12 cellular contexts compared by ENCODE assay signal in genomic region chr10:26805567-26806245, GRCh38. TPM values are rescaled to one million over a fixed set of nuclear protein-coding genes. Genes with fewer than 3 reads are reported as not detected.
DNase-seq lines count a peak whose midpoint lies in the region; FAIRE-seq and TF ChIP-seq lines count a peak whose summit lies in the region.
"Had no signal": no experiment of that assay in that cellular context is flagged by ENCODE, and none has a peak within 500 bp of the region (broad histone marks: within the 10 kb centered on the region; RNA-seq: fewer than 3 reads in every experiment).

No MANE protein-coding gene starts in this region.

- no peak overlapping the region for H3K27ac ChIP-seq in endodermal cell (ENCODE audit: low read depth, low read length)
- peak overlapping the region; percentile 15 for H3K27ac ChIP-seq in trophoblast cell (ENCODE audit: low read depth, low read length)
- no peak overlapping the region for H3K27ac ChIP-seq in effector memory CD4-positive, alpha-beta T cell (ENCODE audit: insufficient read depth, low read length, poor library complexity, severe bottlenecking)
- H3K27ac ChIP-seq in esophagus squamous epithelium, result peak overlapping the region in 2 of 4 donors; percentile 1 to 13
- H3K27ac ChIP-seq: esophagus muscularis mucosa, lower lobe of right lung had no signal

- no peak overlapping the region for H3K4ac ChIP-seq in trophoblast cell (ENCODE audit: low read depth, low read length)

- H3K4me1 ChIP-seq in endodermal cell (ENCODE audit: control insufficient read depth, insufficient read depth, low read length), result peaks cover 10% of the 10 kb centered on the region
- peaks cover 6 to 7% of the 10 kb centered on the region in 2 experiments for H3K4me1 ChIP-seq in trophoblast cell (ENCODE audit: control insufficient read depth in 1 of 2, insufficient read depth in 2 of 2, low read length in 2 of 2)
- H3K4me1 ChIP-seq in effector memory CD4-positive, alpha-beta T cell (ENCODE audit: control insufficient read depth, insufficient read depth, low read length, poor library complexity, severe bottlenecking), result peaks cover 19% of the 10 kb centered on the region
- H3K4me1 ChIP-seq in esophagus squamous epithelium, result peaks cover 16 to 49% (median 22%) of the 10 kb centered on the region in 3 donors

- H3K9me3 ChIP-seq in endodermal cell (ENCODE audit: control insufficient read depth, low read length) (no peaks in the 10 kb centered on the region), trophoblast cell (ENCODE audit: insufficient read depth, low read depth, low read length) (no peaks in the 10 kb centered on the region), esophagus squamous epithelium (no peaks in the 10 kb centered on the region)
- H3K9me3 ChIP-seq in effector memory CD4-positive, alpha-beta T cell (ENCODE audit: control insufficient read depth, low read length), result no peaks in the 10 kb centered on the region
- H3K9me3 ChIP-seq: esophagus muscularis mucosa, lower lobe of right lung had no signal

- WGBS in endodermal cell (ENCODE audit: insufficient coverage in 1 of 2, insufficient read length in 1 of 2), 2 experiments, result 89 to 94% methylated on average over 2 of the region's 2 CpGs
- WGBS in trophoblast cell (ENCODE audit: extremely low coverage, insufficient coverage, insufficient read length), result no CpG with 5 or more reads among the region's 2 CpGs
- WGBS in esophagus squamous epithelium, 2 donors, result 49 to 62% methylated on average over 2 of the region's 2 CpGs

- FAIRE-seq in urothelium cell line (lab: Jason Lieb, UNC), result no peak
- FAIRE-seq: TTC549 had no signal

- H3K36me3 ChIP-seq in endodermal cell (ENCODE audit: control insufficient read depth, insufficient read depth, low read length) (no peaks in the 10 kb centered on the region), trophoblast cell (ENCODE audit: control insufficient read depth in 1 of 2, insufficient read depth in 2 of 2, low read length in 2 of 2) (peaks cover 0 to 3% of the 10 kb centered on the region in 2 experiments), esophagus squamous epithelium (peaks cover 0 to 9% (median 0%) of the 10 kb centered on the region in 3 donors)
- no peaks in the 10 kb centered on the region for H3K36me3 ChIP-seq in effector memory CD4-positive, alpha-beta T cell (ENCODE audit: control insufficient read depth, insufficient read depth, low read length)
- H3K36me3 ChIP-seq: esophagus muscularis mucosa, lower lobe of right lung had no signal

- no peak overlapping the region for H2BK12ac ChIP-seq in trophoblast cell (ENCODE audit: low read length)

- no peaks in the 10 kb centered on the region for H3K27me3 Mint-ChIP-seq in endodermal cell (ENCODE audit: insufficient read depth)

- H3K9me3 Mint-ChIP-seq in endodermal cell, result no peaks in the 10 kb centered on the region

- H3K4me1 Mint-ChIP-seq in endodermal cell, result peaks cover 40% of the 10 kb centered on the region

- H2AFZ ChIP-seq in trophoblast cell (ENCODE audit: insufficient read depth, low read length, poor library complexity), result no peak overlapping the region

- H3K4me3 ChIP-seq in endodermal cell (ENCODE audit: low read length) (no peak overlapping the region), trophoblast cell (ENCODE audit: low read depth, low read length) (no peak overlapping the region), esophagus squamous epithelium (no peak overlapping the region)
- no peak overlapping the region for H3K4me3 ChIP-seq in effector memory CD4-positive, alpha-beta T cell (ENCODE audit: insufficient read depth, low read depth, low read length, poor library complexity, severe bottlenecking)
- H3K4me3 ChIP-seq: esophagus muscularis mucosa, lower lobe of right lung had no signal

- no peaks in the 10 kb centered on the region for H3K79me1 ChIP-seq in trophoblast cell (ENCODE audit: low read length)

- TF ChIP-seq CTCF in endodermal cell (conservative IDR thresholded peaks at IDR 0.05) (no peak), esophagus squamous epithelium (IDR thresholded peaks at IDR 0.05) (no peak)

- H3K27me3 ChIP-seq in endodermal cell (ENCODE audit: control insufficient read depth, insufficient read depth, low read length, poor library complexity, severe bottlenecking) (no peaks in the 10 kb centered on the region), trophoblast cell (ENCODE audit: insufficient read depth, low read length) (no peaks in the 10 kb centered on the region), esophagus squamous epithelium (no peaks in the 10 kb centered on the region)
- H3K27me3 ChIP-seq in effector memory CD4-positive, alpha-beta T cell (replicated peaks; ENCODE audit: control insufficient read depth, insufficient read depth, low read length, poor library complexity, severe bottlenecking), result no peaks in the 10 kb centered on the region
- H3K27me3 ChIP-seq: esophagus muscularis mucosa had no signal

- no peak overlapping the region for H4K12ac ChIP-seq in trophoblast cell (ENCODE audit: low read depth, low read length)

- peak overlapping the region; percentile 1 for H3K27ac Mint-ChIP-seq in endodermal cell

- no peak overlapping the region for H3K4me2 ChIP-seq in trophoblast cell (ENCODE audit: low read length)

- no peak overlapping the region for H3K18ac ChIP-seq in trophoblast cell (ENCODE audit: low read length)

- no peak overlapping the region for H3K4me3 Mint-ChIP-seq in endodermal cell

- intact Hi-C loops in esophagus squamous epithelium (cut with DNase I), result no loop called here

- H3K23ac ChIP-seq in trophoblast cell (ENCODE audit: low read length), result no peak overlapping the region

- peaks cover 5% of the 10 kb centered on the region for H3K79me2 ChIP-seq in trophoblast cell (ENCODE audit: control insufficient read depth, insufficient read depth, low read length, poor library complexity)

- peak overlapping the region; percentile 46 for H2BK5ac ChIP-seq in trophoblast cell (ENCODE audit: low read depth, low read length, poor library complexity)

- no peak overlapping the region for H2AK5ac ChIP-seq in trophoblast cell (ENCODE audit: low read length)

- no peak overlapping the region for H3K14ac ChIP-seq in trophoblast cell (ENCODE audit: low read length)

- H3K9ac ChIP-seq in endodermal cell (ENCODE audit: extremely low read depth, low read length, poor library complexity, severe bottlenecking) (no peak overlapping the region), trophoblast cell (ENCODE audit: low read length) (no peak overlapping the region)

- TF ChIP-seq POLR2A in esophagus squamous epithelium (IDR thresholded peaks at IDR 0.05), result no peak

- no peak overlapping the region for H4K8ac ChIP-seq in trophoblast cell (ENCODE audit: low read depth, low read length)

- peak; percentile 1 for DNase-seq in NCI-H2227 (lab: John Stamatoyannopoulos, UW; ENCODE audit: unreplicated experiment)
- no peak for DNase-seq in NCI-H2227 treated with DMSO at 0.1 percent for 48 hours (lab: John Stamatoyannopoulos, UW)
- DNase-seq in NCI-H226, result peak; percentile 20
- no peak for DNase-seq in endodermal cell
- no peak for DNase-seq in trophoblast cell
- DNase-seq in urothelium cell line (ENCODE audit: low spot score), result no peak
- no peak for DNase-seq in effector memory CD4-positive, alpha-beta T cell
- DNase-seq in esophagus squamous epithelium (lab: John Stamatoyannopoulos, UW), result no peak
- DNase-seq: lower lobe of right lung, NCI-H526 treated with DMSO at 0.1 percent for 48 hours had no signal

- H3K36me3 Mint-ChIP-seq in endodermal cell (ENCODE audit: low read depth), result peaks cover 10% of the 10 kb centered on the region

- H2BK120ac ChIP-seq in trophoblast cell (ENCODE audit: insufficient read depth, low read length, poor library complexity), result no peak overlapping the region

- H4K91ac ChIP-seq in trophoblast cell (ENCODE audit: low read depth, low read length), result no peak overlapping the region

RNA-seq across cellular contexts. Expression of gene ABI1, which starts 55.1 kb away (rescaled TPM):
- total RNA-seq in endodermal cell (10 to 100 TPM; 40.6 to 42.2 TPM), esophagus squamous epithelium (10 to 100 TPM; 51.4 to 67.1 (median 63.3) TPM)
- polyA plus RNA-seq in endodermal cell (2013, experiment 1 of 2), result 32.3 TPM
- 30.6 TPM for polyA plus RNA-seq in endodermal cell (2013, experiment 2 of 2)
- polyA plus RNA-seq in trophoblast cell (2013), result 59.4 and 60.1 TPM in 2 replicates

Comparison
In these comparisons a context has a peak if more than half of its experiments do, and no peak if none do; other contexts are left out.
1. DNase-seq: peak in NCI-H2227 (single experiment) and NCI-H226 (single experiment); none in NCI-H2227 treated with DMSO at 0.1 percent for 48 hours (single experiment), endodermal cell (single experiment), trophoblast cell (0 of 2), urothelium cell line (single experiment), effector memory CD4-positive, alpha-beta T cell (0 of 3) and esophagus squamous epithelium (single experiment).